9 cellular contexts compared by ENCODE assay signal in the genomic region with DNA sequence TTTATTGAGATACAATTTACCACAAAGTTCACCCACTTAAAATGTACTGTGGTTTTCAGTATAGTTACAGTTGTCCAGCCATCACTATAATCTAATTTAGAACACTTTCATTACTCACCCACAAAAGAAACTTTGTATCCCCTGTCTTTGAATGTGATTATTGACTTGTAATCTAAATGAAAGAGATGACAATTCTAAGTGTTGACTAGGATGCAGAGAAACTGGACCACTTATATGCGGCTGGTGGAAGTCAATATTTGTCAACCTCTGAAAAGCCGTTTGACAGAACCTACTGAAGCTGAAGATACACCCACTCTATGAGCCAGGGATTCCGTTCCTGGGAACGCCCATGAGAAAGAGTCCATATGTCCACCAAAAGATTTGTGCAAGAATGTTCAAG. TPM values are rescaled to one million over a fixed set of nuclear protein-coding genes. Genes with fewer than 3 reads are reported as not detected.
"Had no signal": no experiment of that assay in that cellular context is flagged by ENCODE, and none has a peak within 500 bp of the region (broad histone marks: within the 10 kb centered on the region; RNA-seq: fewer than 3 reads in every experiment).

No MANE protein-coding gene starts in this region.

- FAIRE-seq: G401.6, GM12878, GM12891, GM12892, GM18507, GM19239 had no signal

- ATAC-seq: GM12878 had no signal

- H3K4me3 ChIP-seq: GM12878 had no signal

- DNase-seq: GDM1, GF-D8 had no signal

RNA-seq across cellular contexts. Expression of gene TEKT5, which starts 36.8 kb away (rescaled TPM):
- total RNA-seq: G401 had no signal
